ENCODE assay signal across 28 cellular contexts in genomic region chr11:132361011-132361550, GRCh38.
"Had no signal": no experiment of that assay in that cellular context is flagged by ENCODE, and none has a peak within 500 bp of the region (broad histone marks: within the 10 kb centered on the region; RNA-seq: fewer than 3 reads in every experiment).

No MANE protein-coding gene starts in this region.

- H3K9me3 Mint-ChIP-seq: mesothelial cell of epicardium, nephron progenitor cell had no signal

- H3K4me1 Mint-ChIP-seq: activated B cell treated with CpG ODN at 0.5 μM for 24 hours, mesothelial cell of epicardium, nephron progenitor cell had no signal

- H3K27me3 Mint-ChIP-seq: activated B cell treated with CpG ODN at 0.5 μM for 24 hours; activated CD4-positive, alpha-beta T cell treated with anti-CD3 and anti-CD28 coated beads, Interleukin-2, amount 10 ng/mL, durations not matched to agents 7 days and 5 days; activated naive CD8-positive, alpha-beta T cell; dendritic cell treated with granulocyte-macrophage colony-stimulating factor and Interleukin-4, amounts not matched to agents 40 ng/mL and 50 ng/mL, for 4 days; effector memory CD8-positive, alpha-beta T cell had no signal

- H3K27ac ChIP-seq: body of pancreas, gastrocnemius medialis, heart left ventricle, lower lobe of right lung, skin epidermis, tibial nerve, uterus had no signal

- H3K4me1 ChIP-seq: body of pancreas, gastrocnemius medialis, heart left ventricle, lower lobe of right lung, tibial nerve, uterus had no signal

- H3K27me3 ChIP-seq: body of pancreas, gastrocnemius medialis, heart left ventricle, tibial nerve, uterus had no signal

- H3K9me3 ChIP-seq: body of pancreas, gastrocnemius medialis, heart left ventricle, lower lobe of right lung, uterus had no signal

- H3K27ac Mint-ChIP-seq: activated B cell treated with CpG ODN at 0.5 μM for 24 hours; activated CD4-positive, alpha-beta T cell treated with anti-CD3 and anti-CD28 coated beads, Interleukin-2, amount 10 ng/mL, durations not matched to agents 7 days and 5 days; activated naive CD8-positive, alpha-beta T cell; activated T-cell treated with anti-CD3 and anti-CD28 coated beads, Interleukin-2, amount 50 U/mL, for 72 hours; dendritic cell treated with granulocyte-macrophage colony-stimulating factor and Interleukin-4, amounts not matched to agents 40 ng/mL and 50 ng/mL, for 4 days; mesothelial cell of epicardium; nephron progenitor cell; progenitor cell of endocrine pancreas had no signal

- H3K4me3 Mint-ChIP-seq: activated B cell treated with CpG ODN at 0.5 μM for 24 hours; activated CD4-positive, alpha-beta T cell treated with anti-CD3 and anti-CD28 coated beads, Interleukin-2, amount 10 ng/mL, durations not matched to agents 7 days and 5 days; activated naive CD8-positive, alpha-beta T cell; activated T-cell treated with anti-CD3 and anti-CD28 coated beads, Interleukin-2, amount 50 U/mL, for 72 hours; dendritic cell treated with granulocyte-macrophage colony-stimulating factor and Interleukin-4, amounts not matched to agents 40 ng/mL and 50 ng/mL, for 4 days; effector memory CD8-positive, alpha-beta T cell; mesothelial cell of epicardium; nephron progenitor cell had no signal

- H3K36me3 Mint-ChIP-seq: activated naive CD8-positive, alpha-beta T cell; mesothelial cell of epicardium had no signal

- H3K4me3 ChIP-seq: body of pancreas, gastrocnemius medialis, heart left ventricle, lower lobe of right lung, skin epidermis, tibial nerve, uterus had no signal

- DNase-seq: activated B cell treated with CpG ODN at 0.5 μM for 24 hours; activated CD4-positive, alpha-beta T cell treated with anti-CD3 and anti-CD28 coated beads, Interleukin-2, amount 10 ng/mL, durations not matched to agents 7 days and 5 days; activated CD8-positive, alpha-beta memory T cell treated with anti-CD3 and anti-CD28 coated beads, Interleukin-2, amount 50 U/mL, for 48 hours; activated gamma-delta T cell; activated T-cell treated with anti-CD3 and anti-CD28 coated beads, Interleukin-2, amount 50 U/mL, for 72 hours; amygdala; body of pancreas; central memory CD4-positive, alpha-beta T cell; effector memory CD8-positive, alpha-beta T cell; gastrocnemius medialis; heart left ventricle; left cardiac atrium; lower lobe of right lung; nephron progenitor cell; right cardiac atrium; stimulated activated CD4-positive, alpha-beta T cell treated with anti-CD3 and anti-CD28 coated beads, Interleukin-15, amount 100 ng/mL, for 24 hours; stimulated activated CD4-positive, alpha-beta T cell treated with anti-CD3 and anti-CD28 coated beads, Interleukin-4, amount 100 ng/mL, for 4 hours; stimulated activated CD8-positive, alpha-beta memory T cell treated with anti-CD3 and anti-CD28 coated beads, Interleukin-4, amount 100 ng/mL, for 48 hours; stimulated activated naive CD4-positive, alpha-beta T cell treated with Interleukin-2 at 50 U/mL for 16 hours; substantia nigra; uterus had no signal

- FAIRE-seq: TTC549 had no signal

- ATAC-seq: activated T-cell treated with anti-CD3 and anti-CD28 coated beads, Interleukin-2, amount 50 U/mL, for 72 hours; body of pancreas; effector memory CD8-positive, alpha-beta T cell; gastrocnemius medialis; heart left ventricle; left cardiac atrium; lower lobe of right lung; right cardiac atrium had no signal

- H3K36me3 ChIP-seq: gastrocnemius medialis, heart left ventricle, lower lobe of right lung, tibial nerve, uterus had no signal
